19 cellular contexts compared by ENCODE assay signal in genomic region chr14:71361874-71362273, GRCh38. TPM values are rescaled to one million over a fixed set of nuclear protein-coding genes. Genes with fewer than 3 reads are reported as not detected.
A peak's percentile ranks its signal among the peaks of the same experiment; 100 is the strongest.
DNase-seq lines count a peak whose midpoint lies in the region; ATAC-seq, FAIRE-seq and TF ChIP-seq lines count a peak whose summit lies in the region.
"Had no signal": no experiment of that assay in that cellular context is flagged by ENCODE, and none has a peak within 500 bp of the region (broad histone marks: within the 10 kb centered on the region; RNA-seq: fewer than 3 reads in every experiment).

No MANE protein-coding gene starts in this region.

- H2BK15ac ChIP-seq in IMR-90 (ENCODE audit: low read depth, low read length) = peak overlapping the region; percentile 33; the same call in 1 of the 3 replicates

- TF ChIP-seq CTCF in CD14-positive monocyte (IDR thresholded peaks at IDR 0.05) (no peak), IMR-90 (conservative IDR thresholded peaks at IDR 0.05; ENCODE audit: low read depth, low read length) (no peak), GM12878 (IDR thresholded peaks at IDR 0.05 in 2 of 3, conservative IDR thresholded peaks at IDR 0.05 in 1 of 3; ENCODE audit: control insufficient read depth in 2 of 3, extremely low read depth in 1 of 3, insufficient read depth in 1 of 3, low read depth in 3 of 3, low read length in 3 of 3) (no peak), natural killer cell (IDR thresholded peaks at IDR 0.05) (no peak), osteocyte (IDR thresholded peaks at IDR 0.05) (no peak)

- H2BK120ac ChIP-seq in IMR-90 (ENCODE audit: low read depth, low read length) (no peak overlapping the region), trophoblast cell (ENCODE audit: insufficient read depth, low read length, poor library complexity) (no peak overlapping the region)

- H2AK9ac ChIP-seq in IMR-90 (replicated peaks; ENCODE audit: low read depth, low read length, poor library complexity) = peak overlapping the region; percentile 17

- H2BK12ac ChIP-seq in trophoblast cell (ENCODE audit: low read length) = peak overlapping the region; percentile 68

- no peak overlapping the region for H2BK20ac ChIP-seq in IMR-90 (ENCODE audit: low read depth, low read length)

- intact Hi-C loops in CD14-positive monocyte (cut with micrococcal nuclease) (loop anchor here in 1 of 2 donors (5.0 kb wide), 1 partner anchor 35 kb away; no protein-coding TSS in a partner anchor), IMR-90 (cut with micrococcal nuclease) (no loop called here), GM12878 (cut with micrococcal nuclease; ENCODE audit: unreplicated experiment) (loop anchor here (5.0 kb wide), 1 partner anchor 35 kb away; no protein-coding TSS in a partner anchor), natural killer cell (cut with micrococcal nuclease) (no loop called here)

- H3K9me3 Mint-ChIP-seq in CD14-positive monocyte (peaks cover 8 to 14% (median 11%) of the 10 kb centered on the region in 7 donors), natural killer cell (peaks cover 2 to 3% of the 10 kb centered on the region in 2 donors), osteocyte (ENCODE audit: unreplicated experiment) (no peaks in the 10 kb centered on the region)

- TF ChIP-seq POLR2A in IMR-90 (IDR thresholded peaks at IDR 0.05; ENCODE audit: low read depth, low read length) (no peak), GM12878 (IDR thresholded peaks at IDR 0.05; ENCODE audit: low read depth, low read length) (no peak)

- peaks cover 11% of the 10 kb centered on the region for H3K9me1 ChIP-seq in IMR-90 (ENCODE audit: insufficient read depth, low read length)

- H3K27ac Mint-ChIP-seq in CD14-positive monocyte (peak overlapping the region; percentile 66 to 95 (median 92)), natural killer cell (no peak overlapping the region), osteocyte (ENCODE audit: unreplicated experiment) (no peak overlapping the region)

- H3K9me3 ChIP-seq in IMR-90 (ENCODE audit: control insufficient read depth, insufficient read depth, low read length) (no peaks in the 10 kb centered on the region), GM12878 (replicated peaks; ENCODE audit: control insufficient read depth, insufficient read depth, low read length) (peaks cover 34% of the 10 kb centered on the region), trophoblast cell (ENCODE audit: insufficient read depth, low read depth, low read length) (no peaks in the 10 kb centered on the region)
- H3K9me3 ChIP-seq: adrenal gland, Caco-2, esophagus muscularis mucosa had no signal

- RAD21 ChIA-PET in GM12878 (lab: Charles Lee; ENCODE audit: unreplicated experiment) = interaction anchor here (1.0 to 4.7 kb wide), 12 partner anchors 35 to 188 kb away, joined by 3 to 36 read pairs (median 6); no protein-coding TSS in a partner anchor

- peak overlapping the region; percentile 43; the same call in 1 of the 2 replicates for H3K4ac ChIP-seq in IMR-90 (ENCODE audit: low read depth, low read length)
- peak overlapping the region; percentile 9 for H3K4ac ChIP-seq in trophoblast cell (ENCODE audit: low read depth, low read length)

- H3K18ac ChIP-seq in IMR-90 (ENCODE audit: low read depth, low read length) (peak overlapping the region; percentile 11; the same call in 1 of the 2 replicates), trophoblast cell (ENCODE audit: low read length) (no peak overlapping the region)

- POLR2A ChIA-PET in IMR-90 (lab: Charles Lee; ENCODE audit: unreplicated experiment) = no interaction called here
- POLR2A ChIA-PET in GM12878 (lab: Charles Lee) = interaction anchor here (0.8 to 2.0 kb wide), 6 partner anchors 17 to 136 kb away, joined by 3 to 7 read pairs (median 3); no protein-coding TSS in a partner anchor

- CTCF ChIA-PET in IMR-90 (lab: Yijun Ruan, JAX) = no interaction called here
- CTCF ChIA-PET in GM12878 (lab: Yijun Ruan, JAX) = interaction anchor here (0.6 to 1.8 kb wide), 5 partner anchors 10 to 43 kb away, joined by 3 to 4 read pairs (median 3); no protein-coding TSS in a partner anchor

- in situ Hi-C loops in IMR-90 (cut with MboI; ENCODE audit: low sequenced_read_pairs) (no loop called here), GM12878 (cut with MboI) (no loop called here)

- H4K20me1 ChIP-seq in IMR-90 (ENCODE audit: insufficient read depth, low read length) (no peaks in the 10 kb centered on the region; the same call in 1 of the 2 replicates), GM12878 (ENCODE audit: control insufficient read depth, insufficient read depth) (no peaks in the 10 kb centered on the region)

- DNase-seq in CD14-positive monocyte (ENCODE audit: low spot score) (no peak), IMR-90 (no peak), GM12878 (ENCODE audit: low read depth, low spot score) (no peak), trophoblast cell (no peak), natural killer cell (no peak), GF-D8 (lab: John Stamatoyannopoulos, UW) (no peak), osteocyte (ENCODE audit: extremely low spot score, unreplicated experiment) (no peak)
- DNase-seq: activated CD4-positive, CD25-positive, alpha-beta regulatory T cell treated with anti-CD3 and anti-CD28 coated beads, Interleukin-2, amount 50 U/mL, for 72 hours; activated effector memory CD4-positive, alpha-beta T cell treated with Interleukin-2 at 50 U/mL for 16 hours; adrenal gland; GOT3; NCI-H146; stimulated activated CD4-positive, alpha-beta T cell treated with anti-CD3 and anti-CD28 coated beads, Interleukin-4, amount 100 ng/mL, for 1 hour; substantia nigra had no signal

- H3K4me2 ChIP-seq in IMR-90 (ENCODE audit: low read depth, low read length) = no peak overlapping the region
- peak overlapping the region; percentile 19; the same call in 1 of the 2 replicates for H3K4me2 ChIP-seq in GM12878 (ENCODE audit: control insufficient read depth, insufficient read depth)
- H3K4me2 ChIP-seq in trophoblast cell (ENCODE audit: low read length) = no peak overlapping the region

- H4K12ac ChIP-seq in trophoblast cell (ENCODE audit: low read depth, low read length) = no peak overlapping the region

- no peak overlapping the region for H4K91ac ChIP-seq in IMR-90 (ENCODE audit: insufficient read depth, low read depth, low read length)
- no peak overlapping the region for H4K91ac ChIP-seq in trophoblast cell (ENCODE audit: low read depth, low read length)

- H3K79me1 ChIP-seq in IMR-90 (ENCODE audit: low read depth in 1 of 2, low read length in 2 of 2) (peaks cover 31 to 75% of the 10 kb centered on the region in 2 experiments), trophoblast cell (ENCODE audit: low read length) (no peaks in the 10 kb centered on the region)

- no peak overlapping the region for H3K4me3 ChIP-seq in IMR-90 (ENCODE audit: insufficient read depth, low read depth, low read length)
- peak overlapping the region; percentile 2; the same call in 1 of the 2 replicates for H3K4me3 ChIP-seq in GM12878
- H3K4me3 ChIP-seq in trophoblast cell (ENCODE audit: low read depth, low read length) = no peak overlapping the region
- H3K4me3 ChIP-seq: adrenal gland, esophagus muscularis mucosa, skin epidermis had no signal

- H3K27me3 Mint-ChIP-seq in CD14-positive monocyte (ENCODE audit: low read depth in 3 of 3) (peaks cover 0 to 2% (median 0%) of the 10 kb centered on the region in 3 donors), natural killer cell (ENCODE audit: low read depth in 2 of 2) (no peaks in the 10 kb centered on the region), osteocyte (ENCODE audit: unreplicated experiment) (no peaks in the 10 kb centered on the region)
- H3K27me3 Mint-ChIP-seq: progenitor cell of endocrine pancreas had no signal

- no peak for TF ChIP-seq RAD21 in IMR-90 (IDR thresholded peaks at IDR 0.05; ENCODE audit: low read length)
- no peak for TF ChIP-seq RAD21 in GM12878 (IDR thresholded peaks at IDR 0.05; ENCODE audit: insufficient read depth, low read depth, low read length)

- dilution Hi-C loops in IMR-90 (cut with HindIII; ENCODE audit: low sequenced_read_pairs, unreplicated experiment) = no loop called here

- peaks cover 93% of the 10 kb centered on the region for H3K79me2 ChIP-seq in GM12878 (ENCODE audit: control insufficient read depth, insufficient read depth, low read length)
- peaks cover 2% of the 10 kb centered on the region for H3K79me2 ChIP-seq in trophoblast cell (ENCODE audit: control insufficient read depth, insufficient read depth, low read length, poor library complexity)

- TF ChIP-seq EP300 in GM12878 (IDR thresholded peaks at IDR 0.05; ENCODE audit: borderline replicate concordance in 1 of 2, control insufficient read depth in 1 of 2, low read depth in 2 of 2, low read length in 2 of 2) = no peak

- H2AFZ ChIP-seq in IMR-90 (replicated peaks; ENCODE audit: low read length, poor library complexity) = no peak overlapping the region
- H2AFZ ChIP-seq in GM12878 (ENCODE audit: control insufficient read depth, low read depth, low read length) = no peak overlapping the region
- H2AFZ ChIP-seq in trophoblast cell (ENCODE audit: insufficient read depth, low read length, poor library complexity) = no peak overlapping the region

- H3K27ac ChIP-seq in IMR-90 (ENCODE audit: insufficient read depth, low read length) (no peak overlapping the region), GM12878 (ENCODE audit: control insufficient read depth, insufficient read depth) (peak overlapping the region; percentile 61), trophoblast cell (ENCODE audit: low read depth, low read length) (no peak overlapping the region)

- H3K4me3 Mint-ChIP-seq in CD14-positive monocyte = no peak overlapping the region
- no peak overlapping the region for H3K4me3 Mint-ChIP-seq in natural killer cell
- H3K4me3 Mint-ChIP-seq in osteocyte (ENCODE audit: unreplicated experiment) = no peak overlapping the region

- no peaks in the 10 kb centered on the region for H3K27me3 ChIP-seq in IMR-90 (ENCODE audit: control insufficient read depth, insufficient read depth, low read length)
- H3K27me3 ChIP-seq in GM12878 (replicated peaks in 1 of 2; ENCODE audit: control insufficient read depth in 2 of 2, insufficient read depth in 2 of 2, low read length in 1 of 2) = no peaks in the 10 kb centered on the region
- H3K27me3 ChIP-seq in trophoblast cell (ENCODE audit: insufficient read depth, low read length) = no peaks in the 10 kb centered on the region
- H3K27me3 ChIP-seq: adrenal gland, esophagus muscularis mucosa had no signal

- peak overlapping the region; percentile 64 for H2BK5ac ChIP-seq in IMR-90 (ENCODE audit: low read depth, low read length, poor library complexity, severe bottlenecking)
- H2BK5ac ChIP-seq in trophoblast cell (ENCODE audit: low read depth, low read length, poor library complexity) = no peak overlapping the region

- WGBS in IMR-90 (ENCODE audit: extremely low coverage in 2 of 2, insufficient read length in 1 of 2), 2 experiments = no CpG with 5 or more reads among the region's 8 CpGs
- 98% methylated on average over 8 of the region's 8 CpGs for WGBS in GM12878 (ENCODE audit: insufficient coverage, insufficient replicate concordance, low lambda C conversion rate, missing lambda C conversion rate)
- WGBS in trophoblast cell (ENCODE audit: extremely low coverage, insufficient coverage, insufficient read length) = no CpG with 5 or more reads among the region's 8 CpGs

- no peak for FAIRE-seq in GM12878 (lab: Jason Lieb, UNC)

- no peak overlapping the region for H3K56ac ChIP-seq in IMR-90 (ENCODE audit: extremely low read depth, insufficient read depth, low read length)

- H3K4me1 Mint-ChIP-seq in CD14-positive monocyte = peaks cover 69% of the 10 kb centered on the region
- peaks cover 42 to 48% of the 10 kb centered on the region in 2 donors for H3K4me1 Mint-ChIP-seq in natural killer cell
- H3K4me1 Mint-ChIP-seq in osteocyte (ENCODE audit: unreplicated experiment) = peaks cover 57% of the 10 kb centered on the region

- H3K36me3 ChIP-seq in IMR-90 (ENCODE audit: control insufficient read depth, insufficient read depth, low read length) = no peaks in the 10 kb centered on the region
- peaks cover 0 to 3% of the 10 kb centered on the region in 2 experiments; a peak in 2 of 4 replicates for H3K36me3 ChIP-seq in GM12878 (ENCODE audit: control insufficient read depth in 2 of 2, insufficient read depth in 2 of 2, low read length in 1 of 2)
- H3K36me3 ChIP-seq in trophoblast cell (ENCODE audit: control insufficient read depth in 1 of 2, insufficient read depth in 2 of 2, low read length in 2 of 2) = no peaks in the 10 kb centered on the region
- H3K36me3 ChIP-seq: adrenal gland, esophagus muscularis mucosa had no signal

- H3K4me1 ChIP-seq in IMR-90 (ENCODE audit: control insufficient read depth, insufficient read depth, low read length) = peaks cover 25% of the 10 kb centered on the region
- peaks cover 57% of the 10 kb centered on the region for H3K4me1 ChIP-seq in GM12878 (ENCODE audit: control insufficient read depth, insufficient read depth, low read length)
- H3K4me1 ChIP-seq in trophoblast cell (ENCODE audit: control insufficient read depth in 1 of 2, insufficient read depth in 2 of 2, low read length in 2 of 2) = peaks cover 3 to 11% of the 10 kb centered on the region in 2 experiments

- ATAC-seq in IMR-90 (ENCODE audit: low read depth) (no peak), GM12878 (no peak), natural killer cell (no peak)
- ATAC-seq: Panc1 had no signal

- BruUV-seq in IMR-90 (replicated peaks; lab: Mats Ljungman, UMichigan) (no TSS peak), GM12878 (replicated peaks; lab: Mats Ljungman, UMichigan) (no TSS peak)

- H4K8ac ChIP-seq in IMR-90 (ENCODE audit: low read depth in 2 of 2, low read length in 2 of 2) (peak overlapping the region; percentile 17 to 44; a peak in 1 of 4 replicates), trophoblast cell (ENCODE audit: low read depth, low read length) (no peak overlapping the region)

- H3K36me3 Mint-ChIP-seq in CD14-positive monocyte = peaks cover 30 to 58% of the 10 kb centered on the region in 2 donors
- H3K36me3 Mint-ChIP-seq in natural killer cell = no peaks in the 10 kb centered on the region
- peaks cover 4% of the 10 kb centered on the region for H3K36me3 Mint-ChIP-seq in osteocyte (ENCODE audit: unreplicated experiment)

- H4K5ac ChIP-seq in IMR-90 (ENCODE audit: low read depth, low read length) = no peak overlapping the region; the same call in 1 of the 2 replicates

- no peak overlapping the region for H3K9ac ChIP-seq in IMR-90 (ENCODE audit: low read depth, low read length)
- no peak overlapping the region for H3K9ac ChIP-seq in GM12878 (ENCODE audit: control insufficient read depth, insufficient read depth, low read length)
- H3K9ac ChIP-seq in trophoblast cell (ENCODE audit: low read length) = no peak overlapping the region

- H3K14ac ChIP-seq in IMR-90 (replicated peaks; ENCODE audit: low read depth, low read length) (peak overlapping the region; percentile 72), trophoblast cell (ENCODE audit: low read length) (no peak overlapping the region)

- H3K23ac ChIP-seq in IMR-90 (ENCODE audit: low read depth, low read length) = 0 out of 2 replicates have a peak overlapping the region, but pooled peaks have one; percentile 38
- H3K23ac ChIP-seq in trophoblast cell (ENCODE audit: low read length) = no peak overlapping the region

- H2AK5ac ChIP-seq in IMR-90 (ENCODE audit: low read depth, low read length) = peak overlapping the region; percentile 50; the same call in 1 of the 2 replicates
- H2AK5ac ChIP-seq in trophoblast cell (ENCODE audit: low read length) = no peak overlapping the region

- SMC1A ChIA-PET in GM12878 (lab: Charles Lee; ENCODE audit: uncharacterized antibody, unreplicated experiment) = interaction anchor here (0.6 to 2.8 kb wide), 20 partner anchors 10 to 189 kb away, joined by 3 to 28 read pairs (median 4); no protein-coding TSS in a partner anchor

RNA-seq across cellular contexts. Expression of gene SIPA1L1, which starts 41.6 kb away (rescaled TPM):
- polyA plus RNA-seq in CD14-positive monocyte (10 to 100 TPM; 15.6 to 24.5 TPM), IMR-90 (2012; rRNA removed) (23.9 and 24.5 TPM in 2 replicates), GM12878 (2011; rRNA removed) (42.5 and 53.9 TPM in 2 replicates), GM12878 (2014; fragmentation: Illumina TruSeq; extraction: Trizol) (52.9 and 66.8 TPM in 2 replicates), GM12878 (2014; fragmentation: Nextera tagmentation; extraction: Ambion mirVana) (10 to 100 TPM; 14.3 to 19.7 TPM), GM12878 (2014; rRNA removed) (43.6 and 50.7 TPM in 2 replicates), GM12878 (2016; fragmentation: Nextera tagmentation; extraction: Ambion mirVana) (10 to 100 TPM; 59.1 to 66.2 TPM)
- total RNA-seq in IMR-90 (2012; rRNA removed) (21.5 and 24.7 TPM in 2 replicates), GM12878 (2014; rRNA removed) (36.4 and 42.6 TPM in 2 replicates), GM12878 (2014; rRNA removed; fragmentation: Illumina TruSeq; extraction: Trizol) (44.9 and 49.7 TPM in 2 replicates), GM12878 (2021) (78.5 and 79.0 TPM in 2 replicates), natural killer cell (10 to 100 TPM; 43.6 to 61.7 (median 45.3) TPM), osteocyte (65.0 and 67.4 TPM in 2 replicates)
- 12.9 and 17.5 TPM in 2 replicates for polyA plus RNA-seq in IMR-90 (2012; cell fraction: cytosol; rRNA removed)
- 67.8 and 91.1 TPM in 2 replicates for polyA plus RNA-seq in IMR-90 (2012; cell fraction: nucleus; rRNA removed; ENCODE audit: low replicate concordance)
- 385 TPM in 2 replicates for total RNA-seq in GM12878 (2013; cell fraction: nucleolus; rRNA removed)
- polyA plus RNA-seq in GM12878 (2011; ENCODE audit: low read depth) = 35.6 TPM
- polyA plus RNA-seq in GM12878 (2011; cell fraction: cytosol; rRNA removed) = 66.6 and 71.1 TPM in 2 replicates
- polyA plus RNA-seq in GM12878 (2011; cell fraction: nucleus; rRNA removed) = 145 and 156 TPM in 2 replicates
- 51.2 and 65.2 TPM in 2 replicates for polyA plus RNA-seq in GM12878 (2012)
- polyA minus RNA-seq in GM12878 (2011; rRNA and poly(A)+ RNA removed) = 121 and 126 TPM in 2 replicates
- polyA minus RNA-seq in GM12878 (2011; cell fraction: cytosol; rRNA and poly(A)+ RNA removed) = 54.1 and 71.3 TPM in 2 replicates
- polyA minus RNA-seq in GM12878 (2011; cell fraction: nucleus; rRNA and poly(A)+ RNA removed) = 105 and 154 TPM in 2 replicates
- polyA plus RNA-seq in trophoblast cell (2013) = 46.7 TPM in 2 replicates

Comparison
In these comparisons a context has a peak if more than half of its experiments do, and no peak if none do; other contexts are left out.
1. H3K27ac Mint-ChIP-seq: peak in CD14-positive monocyte (7 of 7); none in natural killer cell (0 of 2) and osteocyte (single experiment).